13 cellular contexts compared by ENCODE assay signal in genomic region chr2:26816893-26817292, GRCh38. TPM values are rescaled to one million over a fixed set of nuclear protein-coding genes. Genes with fewer than 3 reads are reported as not detected.
DNase-seq lines count a peak whose midpoint lies in the region; ATAC-seq and TF ChIP-seq lines count a peak whose summit lies in the region.
"Had no signal": no experiment of that assay in that cellular context is flagged by ENCODE, and none has a peak within 500 bp of the region (broad histone marks: within the 10 kb centered on the region; RNA-seq: fewer than 3 reads in every experiment).

No MANE protein-coding gene starts in this region.

- CTCF ChIA-PET in activated naive CD4-positive, alpha-beta T cell treated with anti-CD3 and anti-CD28 coated beads for 36 hours (lab: Charles Lee) = no interaction called here
- CTCF ChIA-PET in activated CD8-positive, alpha-beta T cell treated with anti-CD3 and anti-CD28 coated beads for 36 hours (lab: Charles Lee) = interaction anchor here (1.0 kb wide), 1 partner anchor 29 kb away, joined by 3 read pairs; no protein-coding TSS in a partner anchor

- TF ChIP-seq CTCF in NB4 (IDR thresholded peaks at IDR 0.05; ENCODE audit: low read depth, low read length) = no peak
- TF ChIP-seq CTCF in activated CD8-positive, alpha-beta T cell treated with anti-CD3 and anti-CD28 coated beads for 36 hours (IDR thresholded peaks at IDR 0.05) = no peak

- no peak overlapping the region for H3K27ac Mint-ChIP-seq in activated naive CD4-positive, alpha-beta T cell treated with anti-CD3 and anti-CD28 coated beads, Interleukin-2, amount 50 U/mL, for 72 hours
- H3K27ac Mint-ChIP-seq in activated naive CD4-positive, alpha-beta T cell treated with anti-CD3 and anti-CD28 coated beads for 36 hours = no peak overlapping the region
- H3K27ac Mint-ChIP-seq in activated CD8-positive, alpha-beta T cell treated with anti-CD3 and anti-CD28 coated beads for 36 hours = no peak overlapping the region
- H3K27ac Mint-ChIP-seq: naive B cell had no signal

- no peaks in the 10 kb centered on the region for H3K36me3 Mint-ChIP-seq in activated naive CD4-positive, alpha-beta T cell treated with anti-CD3 and anti-CD28 coated beads, Interleukin-2, amount 50 U/mL, for 72 hours
- H3K36me3 Mint-ChIP-seq in activated naive CD4-positive, alpha-beta T cell treated with anti-CD3 and anti-CD28 coated beads for 36 hours (ENCODE audit: low read depth) = no peaks in the 10 kb centered on the region
- no peaks in the 10 kb centered on the region for H3K36me3 Mint-ChIP-seq in activated CD8-positive, alpha-beta T cell treated with anti-CD3 and anti-CD28 coated beads for 36 hours (ENCODE audit: low read depth)
- H3K36me3 Mint-ChIP-seq: naive B cell had no signal

- intact Hi-C loops in activated naive CD4-positive, alpha-beta T cell treated with anti-CD3 and anti-CD28 coated beads for 36 hours (cut with micrococcal nuclease) = no loop called here
- intact Hi-C loops in activated CD8-positive, alpha-beta T cell treated with anti-CD3 and anti-CD28 coated beads for 36 hours (cut with micrococcal nuclease) = no loop called here
- intact Hi-C loops in posterior vena cava (cut with DNase I) = no loop called here
- intact Hi-C loops in left cardiac atrium (cut with DNase I) = no loop called here

- H3K4me1 Mint-ChIP-seq in activated naive CD4-positive, alpha-beta T cell treated with anti-CD3 and anti-CD28 coated beads for 36 hours (ENCODE audit: low read depth) = peaks cover 5% of the 10 kb centered on the region
- H3K4me1 Mint-ChIP-seq in activated CD8-positive, alpha-beta T cell treated with anti-CD3 and anti-CD28 coated beads for 36 hours (ENCODE audit: low read depth) = peaks cover 2% of the 10 kb centered on the region
- H3K4me1 Mint-ChIP-seq: naive B cell had no signal

- no peak overlapping the region for H3K4me3 ChIP-seq in NB4 (ENCODE audit: low read depth, low read length)
- H3K4me3 ChIP-seq: esophagus muscularis mucosa, heart left ventricle, SK-N-MC had no signal

- no peak for TF ChIP-seq POLR2A in NB4 (IDR thresholded peaks at IDR 0.05; ENCODE audit: extremely low read depth, insufficient read length)

- POLR2A ChIA-PET in activated CD8-positive, alpha-beta T cell treated with anti-CD3 and anti-CD28 coated beads for 36 hours (lab: Charles Lee) = no interaction called here

- peak; percentile 24 to 53 for ATAC-seq in activated naive CD4-positive, alpha-beta T cell treated with anti-CD3 and anti-CD28 coated beads, Interleukin-2, amount 50 U/mL, for 72 hours
- ATAC-seq in activated CD8-positive, alpha-beta T cell treated with anti-CD3 and anti-CD28 coated beads for 36 hours = peak; percentile 55
- ATAC-seq in GM21528 (IDR thresholded peaks at IDR 0.05; ENCODE audit: low FRiP score, unreplicated experiment) = no peak
- ATAC-seq in left cardiac atrium = no peak
- ATAC-seq: heart left ventricle had no signal

- no peak overlapping the region for H3K4me3 Mint-ChIP-seq in activated naive CD4-positive, alpha-beta T cell treated with anti-CD3 and anti-CD28 coated beads for 36 hours
- H3K4me3 Mint-ChIP-seq in activated CD8-positive, alpha-beta T cell treated with anti-CD3 and anti-CD28 coated beads for 36 hours = no peak overlapping the region
- H3K4me3 Mint-ChIP-seq: naive B cell had no signal

- H3K9me3 Mint-ChIP-seq in activated naive CD4-positive, alpha-beta T cell treated with anti-CD3 and anti-CD28 coated beads, Interleukin-2, amount 50 U/mL, for 72 hours = no peaks in the 10 kb centered on the region
- H3K9me3 Mint-ChIP-seq in activated naive CD4-positive, alpha-beta T cell treated with anti-CD3 and anti-CD28 coated beads for 36 hours = no peaks in the 10 kb centered on the region
- H3K9me3 Mint-ChIP-seq in activated CD8-positive, alpha-beta T cell treated with anti-CD3 and anti-CD28 coated beads for 36 hours = no peaks in the 10 kb centered on the region

- H3K27me3 Mint-ChIP-seq in activated naive CD4-positive, alpha-beta T cell treated with anti-CD3 and anti-CD28 coated beads for 36 hours (ENCODE audit: low read depth) = peaks cover 7% of the 10 kb centered on the region
- H3K27me3 Mint-ChIP-seq in activated CD8-positive, alpha-beta T cell treated with anti-CD3 and anti-CD28 coated beads for 36 hours = peaks cover 7% of the 10 kb centered on the region

- DNase-seq in activated naive CD4-positive, alpha-beta T cell treated with anti-CD3 and anti-CD28 coated beads, Interleukin-2, amount 50 U/mL, for 72 hours (ENCODE audit: low spot score in 2 of 2) = no peak
- DNase-seq in activated naive CD4-positive, alpha-beta T cell treated with anti-CD3 and anti-CD28 coated beads for 36 hours = no peak
- DNase-seq in NB4 (ENCODE audit: low read depth) (peak; percentile 47), posterior vena cava (ENCODE audit: low spot score) (peak; percentile 62), left cardiac atrium (no peak), superior temporal gyrus (ENCODE audit: extremely low spot score) (no peak)
- peak; percentile 18 for DNase-seq in activated CD8-positive, alpha-beta T cell treated with anti-CD3 and anti-CD28 coated beads for 36 hours
- DNase-seq: heart left ventricle, naive B cell, NCI-H1092 had no signal

RNA-seq across cellular contexts. Expression of gene CENPA, which starts 31.0 kb away (rescaled TPM):
- total RNA-seq in activated naive CD4-positive, alpha-beta T cell treated with anti-CD3 and anti-CD28 coated beads, Interleukin-2, amount 50 U/mL, for 72 hours = 10 to 100 TPM; 26.9 to 38.1 TPM
- 10 to 100 TPM; 42.9 to 43.6 TPM for total RNA-seq in activated naive CD4-positive, alpha-beta T cell treated with anti-CD3 and anti-CD28 coated beads for 36 hours
- total RNA-seq in activated CD8-positive, alpha-beta T cell treated with anti-CD3 and anti-CD28 coated beads for 36 hours = 10 to 100 TPM; 32.5 to 33.6 TPM
- total RNA-seq in posterior vena cava (1 to 10 TPM in 1 of 2 donors, not detected in 1; 1.2 TPM), left cardiac atrium (under 1 TPM in 1 of 2 donors, not detected in 1; 0.38 TPM)

RNA-seq across cellular contexts. Expression of gene DPYSL5, which starts 31.0 kb away (rescaled TPM):
- not detected for total RNA-seq in activated naive CD4-positive, alpha-beta T cell treated with anti-CD3 and anti-CD28 coated beads, Interleukin-2, amount 50 U/mL, for 72 hours
- total RNA-seq in activated naive CD4-positive, alpha-beta T cell treated with anti-CD3 and anti-CD28 coated beads for 36 hours = under 1 TPM in 1 of 2 experiments, not detected in 1; 0.07 TPM
- total RNA-seq in activated CD8-positive, alpha-beta T cell treated with anti-CD3 and anti-CD28 coated beads for 36 hours = not detected
- total RNA-seq in posterior vena cava (not detected), left cardiac atrium (not detected)

RNA-seq across cellular contexts. Expression of gene SLC35F6, which starts 52.8 kb away (rescaled TPM):
- total RNA-seq in activated naive CD4-positive, alpha-beta T cell treated with anti-CD3 and anti-CD28 coated beads, Interleukin-2, amount 50 U/mL, for 72 hours = 1 to 10 TPM; 5.1 to 8.6 TPM
- 1 to 10 TPM; 2.0 to 2.7 TPM for total RNA-seq in activated naive CD4-positive, alpha-beta T cell treated with anti-CD3 and anti-CD28 coated beads for 36 hours
- 1 to 10 TPM; 4.2 to 4.6 TPM for total RNA-seq in activated CD8-positive, alpha-beta T cell treated with anti-CD3 and anti-CD28 coated beads for 36 hours
- total RNA-seq in posterior vena cava (10 to 100 TPM; 38.8 to 39.4 TPM), left cardiac atrium (10 to 100 TPM; 26.4 to 35.5 TPM)

Comparison
In these comparisons a context has a peak if more than half of its experiments do, and no peak if none do; other contexts are left out.
1. ATAC-seq: peak in activated naive CD4-positive, alpha-beta T cell treated with anti-CD3 and anti-CD28 coated beads, Interleukin-2, amount 50 U/mL, for 72 hours (2 of 2) and activated CD8-positive, alpha-beta T cell treated with anti-CD3 and anti-CD28 coated beads for 36 hours (single experiment); none in GM21528 (single experiment) and left cardiac atrium (0 of 2).
2. DNase-seq: peak in NB4 (single experiment), activated CD8-positive, alpha-beta T cell treated with anti-CD3 and anti-CD28 coated beads for 36 hours (single experiment) and posterior vena cava (single experiment); none in activated naive CD4-positive, alpha-beta T cell treated with anti-CD3 and anti-CD28 coated beads, Interleukin-2, amount 50 U/mL, for 72 hours (0 of 2), activated naive CD4-positive, alpha-beta T cell treated with anti-CD3 and anti-CD28 coated beads for 36 hours (single experiment), left cardiac atrium (single experiment) and superior temporal gyrus (single experiment).
3. RNA of gene CENPA, which starts 31.0 kb away (total RNA-seq): 42.9 to 43.6 TPM in activated naive CD4-positive, alpha-beta T cell treated with anti-CD3 and anti-CD28 coated beads for 36 hours, 26.9 to 38.1 TPM in activated naive CD4-positive, alpha-beta T cell treated with anti-CD3 and anti-CD28 coated beads, Interleukin-2, amount 50 U/mL, for 72 hours and 32.5 to 33.6 TPM in activated CD8-positive, alpha-beta T cell treated with anti-CD3 and anti-CD28 coated beads for 36 hours; 1.2 TPM in posterior vena cava and 0.38 TPM in left cardiac atrium; every median in the first group is over 10 times any median in the second.